Comparison of ENCODE assay signal across 8 cellular contexts in genomic region chr15:75620776-75621536, GRCh38. TPM values are rescaled to one million over a fixed set of nuclear protein-coding genes. Genes with fewer than 3 reads are reported as not detected.
DNase-seq lines count a peak whose midpoint lies in the region; ATAC-seq and TF ChIP-seq lines count a peak whose summit lies in the region.

No MANE protein-coding gene starts in this region.

- no peaks in the 10 kb centered on the region for H3K9me3 Mint-ChIP-seq in activated CD4-positive, alpha-beta memory T cell treated with anti-CD3 and anti-CD28 coated beads for 36 hours

- intact Hi-C loops in activated CD4-positive, alpha-beta memory T cell treated with anti-CD3 and anti-CD28 coated beads for 36 hours (cut with micrococcal nuclease) = no loop called here
- intact Hi-C loops in Right ventricle myocardium inferior (cut with DNase I) = no loop called here

- H3K27me3 ChIP-seq in skeletal muscle tissue (ENCODE audit: control insufficient read depth in 3 of 3, insufficient read depth in 3 of 3, low read length in 3 of 3) = no peaks in the 10 kb centered on the region

- POLR2A ChIA-PET in activated CD4-positive, alpha-beta memory T cell treated with anti-CD3 and anti-CD28 coated beads for 36 hours (lab: Charles Lee) = no interaction called here

- peak; percentile 78 for ATAC-seq in Right ventricle myocardium inferior
- ATAC-seq in HG02970 (IDR thresholded peaks at IDR 0.05; ENCODE audit: low FRiP score, unreplicated experiment) = no peak
- ATAC-seq in GM18505 (IDR thresholded peaks at IDR 0.05; ENCODE audit: unreplicated experiment) = no peak

- TF ChIP-seq POLR2A in GM18505 (IDR thresholded peaks at IDR 0.05; ENCODE audit: borderline replicate concordance, extremely low read depth, insufficient read depth, insufficient read length) = no peak

- CTCF ChIA-PET in activated CD4-positive, alpha-beta memory T cell treated with anti-CD3 and anti-CD28 coated beads for 36 hours (lab: Charles Lee) = interaction anchor here (0.8 to 1.7 kb wide), 3 partner anchors 12 to 42 kb away, joined by 3 to 5 read pairs (median 4); partner anchors contain the start of gene PTPN9

- peak overlapping the region in 1 of 3 donors; percentile 34 for H3K9ac ChIP-seq in skeletal muscle tissue (ENCODE audit: low read depth in 1 of 3, low read length in 3 of 3)

- H3K27me3 Mint-ChIP-seq in activated CD4-positive, alpha-beta memory T cell treated with anti-CD3 and anti-CD28 coated beads for 36 hours = no peaks in the 10 kb centered on the region

- peak overlapping the region in 1 of 3 donors; percentile 56 for H3K4me3 ChIP-seq in skeletal muscle tissue (ENCODE audit: low read length in 3 of 3)

- H3K4me1 ChIP-seq in skeletal muscle tissue (ENCODE audit: control insufficient read depth in 3 of 3, insufficient read depth in 3 of 3, low read length in 3 of 3) = peaks cover 4 to 8% (median 7%) of the 10 kb centered on the region in 3 donors

- peaks cover 30% of the 10 kb centered on the region for H3K4me1 Mint-ChIP-seq in activated CD4-positive, alpha-beta memory T cell treated with anti-CD3 and anti-CD28 coated beads for 36 hours (ENCODE audit: low read depth)

- H3K27ac ChIP-seq in skeletal muscle tissue (ENCODE audit: low read depth, low read length) = peak overlapping the region; percentile 50

- H3K36me3 Mint-ChIP-seq in activated CD4-positive, alpha-beta memory T cell treated with anti-CD3 and anti-CD28 coated beads for 36 hours = peaks cover 19% of the 10 kb centered on the region

- H3K9me3 ChIP-seq in skeletal muscle tissue (ENCODE audit: control insufficient read depth in 3 of 3, low read length in 3 of 3) = no peaks in the 10 kb centered on the region

- H3K36me3 ChIP-seq in skeletal muscle tissue (ENCODE audit: control insufficient read depth in 3 of 3, insufficient read depth in 3 of 3, low read length in 3 of 3) = peaks cover 26 to 35% (median 32%) of the 10 kb centered on the region in 3 donors

- DNase-seq in GOT3 (lab: John Stamatoyannopoulos, UW) (peak; percentile 51), Right ventricle myocardium inferior (ENCODE audit: missing footprints) (peak; percentile 89), putamen (ENCODE audit: low spot score) (no peak), NCI-H524 (lab: John Stamatoyannopoulos, UW) (no peak)
- no peak for DNase-seq in activated CD4-positive, alpha-beta memory T cell treated with anti-CD3 and anti-CD28 coated beads for 36 hours

- peak overlapping the region; percentile 75 for H3K27ac Mint-ChIP-seq in activated CD4-positive, alpha-beta memory T cell treated with anti-CD3 and anti-CD28 coated beads for 36 hours

- no peak overlapping the region for H3K4me3 Mint-ChIP-seq in activated CD4-positive, alpha-beta memory T cell treated with anti-CD3 and anti-CD28 coated beads for 36 hours

RNA-seq across cellular contexts. Expression of gene SNUPN, which starts 4.6 kb away (rescaled TPM):
- total RNA-seq in activated CD4-positive, alpha-beta memory T cell treated with anti-CD3 and anti-CD28 coated beads for 36 hours = 10 to 100 TPM; 33.4 to 34.2 TPM
- total RNA-seq in Right ventricle myocardium inferior (19.4 TPM), skeletal muscle tissue (18.3 TPM)

RNA-seq across cellular contexts. Expression of gene IMP3, which starts 19.1 kb away (rescaled TPM):
- 10 to 100 TPM; 71.7 to 72.4 TPM for total RNA-seq in activated CD4-positive, alpha-beta memory T cell treated with anti-CD3 and anti-CD28 coated beads for 36 hours
- total RNA-seq in Right ventricle myocardium inferior = 43.3 TPM
- 54.3 TPM for total RNA-seq in skeletal muscle tissue

RNA-seq across cellular contexts. Expression of gene SNX33, which starts 26.8 kb away (rescaled TPM):
- total RNA-seq in activated CD4-positive, alpha-beta memory T cell treated with anti-CD3 and anti-CD28 coated beads for 36 hours = 1 to 10 TPM; 3.0 to 3.2 TPM
- total RNA-seq in Right ventricle myocardium inferior (13.3 TPM), skeletal muscle tissue (8.4 TPM)

RNA-seq across cellular contexts. Expression of gene PTPN9, which starts 41.8 kb away (rescaled TPM):
- total RNA-seq in activated CD4-positive, alpha-beta memory T cell treated with anti-CD3 and anti-CD28 coated beads for 36 hours = 10 to 100 TPM; 19.2 to 20.9 TPM
- total RNA-seq in Right ventricle myocardium inferior (9.3 TPM), skeletal muscle tissue (11.5 TPM)

Comparison
In these comparisons a context has a peak if more than half of its experiments do, and no peak if none do; other contexts are left out.
1. DNase-seq: peak in GOT3 (single experiment) and Right ventricle myocardium inferior (single experiment); none in activated CD4-positive, alpha-beta memory T cell treated with anti-CD3 and anti-CD28 coated beads for 36 hours (single experiment), putamen (single experiment) and NCI-H524 (0 of 2).